1 cellular context compared by ENCODE assay signal in genomic region chr12:53996188-53996885, GRCh38.
TF ChIP-seq lines count a peak whose summit lies in the region.

No MANE protein-coding gene starts in this region.

TF ChIP-seq in WTC11, 78 proteins besides CTCF, POLR2A, EP300 and RAD21 (continued from another document):
- no peak for TF ChIP-seq E2F5 (CRISPR knock-in tag; IDR thresholded peaks at IDR 0.05)
- TF ChIP-seq ETV6 (CRISPR knock-in tag; IDR thresholded peaks at IDR 0.05) = no peak
- no peak for TF ChIP-seq ZNF281 (CRISPR knock-in tag; IDR thresholded peaks at IDR 0.05)
- no peak for TF ChIP-seq FOXJ3 (CRISPR knock-in tag; IDR thresholded peaks at IDR 0.05; ENCODE audit: borderline replicate concordance)
